8 cellular contexts compared by ENCODE assay signal in genomic region chr5:43120720-43121564, GRCh38.
A peak's percentile ranks its signal among the peaks of the same experiment; 100 is the strongest.
DNase-seq lines count a peak whose midpoint lies in the region; ATAC-seq lines count a peak whose summit lies in the region.

Gene ZNF131, plus strand, starts transcription at chr5:43120914. Its CDS starts 1,140 bp downstream, at chr5:43122054.

- H3K27me3 Mint-ChIP-seq in central memory CD8-positive, alpha-beta T cell = no peaks in the 10 kb centered on the region

- peaks cover 24% of the 10 kb centered on the region for H3K4me1 Mint-ChIP-seq in central memory CD8-positive, alpha-beta T cell

- H3K4me3 Mint-ChIP-seq in central memory CD8-positive, alpha-beta T cell = peak within 1 kb of the TSS; percentile 93

- DNase-seq in AG08396 (ENCODE audit: low spot score) = peak; percentile 97
- DNase-seq in NCI-H345 treated with DMSO at 0.1 percent for 48 hours (lab: John Stamatoyannopoulos, UW; ENCODE audit: unreplicated experiment) = peak; percentile 87
- DNase-seq in activated CD4-positive, CD25-positive, alpha-beta regulatory T cell treated with anti-CD3 and anti-CD28 coated beads, Interleukin-2, amount 50 U/mL, for 16 hours (ENCODE audit: low read depth, low spot score) = peak; percentile 92
- peak; percentile 96 to 97 for DNase-seq in central memory CD8-positive, alpha-beta T cell (ENCODE audit: low spot score in 2 of 2)
- peak; percentile 97 for DNase-seq in islet precursor cell
- DNase-seq in stimulated activated CD4-positive, alpha-beta T cell treated with anti-CD3 and anti-CD28 coated beads, Interleukin-12 subunit alpha, Interleukin-12 subunit beta, amount 100 ng/mL, for 48 hours (ENCODE audit: low read depth in 2 of 3, low spot score in 1 of 3) = peak; percentile 93 to 94 (median 93)

- ATAC-seq in GM19023 (IDR thresholded peaks at IDR 0.05; ENCODE audit: unreplicated experiment) (peak; percentile 96), HG03280 (IDR thresholded peaks at IDR 0.05; ENCODE audit: unreplicated experiment) (peak; percentile 95)
- ATAC-seq in central memory CD8-positive, alpha-beta T cell (replicated peaks; ENCODE audit: extremely low read depth, poor library complexity, severe bottlenecking) = peak; percentile 88

- peaks cover 33% of the 10 kb centered on the region for H3K36me3 Mint-ChIP-seq in central memory CD8-positive, alpha-beta T cell (ENCODE audit: insufficient read depth)

- H3K27ac Mint-ChIP-seq in central memory CD8-positive, alpha-beta T cell (ENCODE audit: low read depth) = peak within 1 kb of the TSS; percentile 95

- H3K9me3 Mint-ChIP-seq in central memory CD8-positive, alpha-beta T cell = no peaks in the 10 kb centered on the region

Comparison
In these comparisons a context has a peak if more than half of its experiments do, and no peak if none do; other contexts are left out.
1. Peak in every context shown above with its lines: DNase-seq and ATAC-seq.